9 cellular contexts compared by ENCODE assay signal in the genomic region with DNA sequence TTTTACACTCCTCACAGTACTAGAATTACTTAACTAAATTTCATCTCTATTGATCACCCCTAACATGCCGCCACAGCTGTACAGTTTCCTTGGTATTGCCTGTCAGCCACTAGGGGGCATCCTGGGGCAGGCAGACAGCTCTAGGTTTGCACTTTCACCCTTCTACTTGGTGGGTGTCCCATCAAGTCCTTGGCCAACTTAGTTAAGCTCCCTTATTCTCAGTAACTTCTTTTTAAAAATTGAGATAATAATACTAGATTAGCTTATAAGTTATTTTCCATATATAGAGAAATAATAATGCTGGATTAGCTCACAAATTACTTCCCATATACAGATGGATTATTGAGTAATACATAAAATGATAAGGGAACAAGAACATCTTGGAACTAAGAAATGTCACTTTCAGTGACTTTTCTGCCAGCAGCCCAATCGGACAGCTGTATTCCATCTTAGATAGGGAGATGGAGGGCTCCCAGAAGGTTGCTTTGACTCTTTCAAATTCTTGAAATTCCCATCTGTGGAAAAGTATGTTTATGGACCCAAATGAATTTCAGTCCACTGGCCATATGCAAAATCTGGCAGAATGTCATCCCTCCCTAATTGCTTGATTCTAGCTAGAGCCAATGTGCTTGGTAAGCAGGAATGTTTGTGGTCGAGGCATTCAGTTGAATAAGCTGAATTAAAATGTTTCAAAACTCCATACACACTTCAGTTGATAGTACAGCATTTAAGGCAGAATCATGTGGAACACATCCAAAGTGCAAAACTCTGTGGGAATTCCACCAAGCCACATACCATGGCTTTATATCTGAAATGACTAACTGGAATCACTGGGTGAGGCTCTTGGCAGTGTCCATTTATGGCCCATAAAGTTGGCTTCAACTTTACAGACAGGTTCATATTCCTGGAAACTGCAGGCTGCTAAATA.
DNase-seq lines count a peak whose midpoint lies in the region; ATAC-seq, FAIRE-seq and TF ChIP-seq lines count a peak whose summit lies in the region.
"Had no signal": no experiment of that assay in that cellular context is flagged by ENCODE, and none has a peak within 500 bp of the region (broad histone marks: within the 10 kb centered on the region; RNA-seq: fewer than 3 reads in every experiment).

No MANE protein-coding gene starts in this region.

- no peak overlapping the region for H3K27ac Mint-ChIP-seq in T-helper 2 cell treated with Interferon-gamma antibody and Interleukin-4, amounts not matched to agents 5 μg/mL and 100 μg/mL, for 36 hours

- H3K4me3 ChIP-seq in lower lobe of right lung: no peak overlapping the region
- H3K4me3 ChIP-seq: BLaER1 had no signal

- H3K27ac ChIP-seq in lower lobe of right lung: no peak overlapping the region
- no peak overlapping the region for H3K27ac ChIP-seq in substantia nigra (ENCODE audit: low read depth, low read length, poor library complexity, severe bottlenecking)
- H3K27ac ChIP-seq: BLaER1 had no signal

- H3K36me3 Mint-ChIP-seq in T-helper 2 cell treated with Interferon-gamma antibody and Interleukin-4, amounts not matched to agents 5 μg/mL and 100 μg/mL, for 36 hours (ENCODE audit: low read depth): no peaks in the 10 kb centered on the region

- intact Hi-C loops in lower lobe of right lung (cut with DNase I): no loop called here

- H3K27me3 Mint-ChIP-seq in T-helper 2 cell treated with Interferon-gamma antibody and Interleukin-4, amounts not matched to agents 5 μg/mL and 100 μg/mL, for 36 hours (ENCODE audit: low read depth): no peaks in the 10 kb centered on the region

- no peaks in the 10 kb centered on the region for H3K9me3 Mint-ChIP-seq in T-helper 2 cell treated with Interferon-gamma antibody and Interleukin-4, amounts not matched to agents 5 μg/mL and 100 μg/mL, for 36 hours

- ATAC-seq in GM21526 (IDR thresholded peaks at IDR 0.05; ENCODE audit: low FRiP score, unreplicated experiment) (peak; percentile 92), lower lobe of right lung (peak; percentile 69 to 73)

- DNase-seq in NCI-H1092 treated with DMSO at 0.1 percent for 48 hours (lab: John Stamatoyannopoulos, UW): peak; percentile 3
- DNase-seq in NCI-H1092 (lab: John Stamatoyannopoulos, UW): no peak
- peak; percentile 97 for DNase-seq in HS-5 (ENCODE audit: low read depth)
- peak; percentile 5 for DNase-seq in T-helper 2 cell treated with Interferon-gamma antibody and Interleukin-4, amounts not matched to agents 5 μg/mL and 100 μg/mL, for 36 hours (ENCODE audit: low spot score)
- no peak for DNase-seq in lower lobe of right lung
- peak in 35 of 49 donors; percentile 0 to 58 (median 15) for DNase-seq in substantia nigra (lab: John Stamatoyannopoulos, UW)

- H3K27me3 ChIP-seq in lower lobe of right lung (ENCODE audit: low read depth): no peaks in the 10 kb centered on the region
- H3K27me3 ChIP-seq: BLaER1 had no signal

- H3K4me1 Mint-ChIP-seq in T-helper 2 cell treated with Interferon-gamma antibody and Interleukin-4, amounts not matched to agents 5 μg/mL and 100 μg/mL, for 36 hours (ENCODE audit: low read depth): no peaks in the 10 kb centered on the region

- no peak overlapping the region for H3K4me3 Mint-ChIP-seq in T-helper 2 cell treated with Interferon-gamma antibody and Interleukin-4, amounts not matched to agents 5 μg/mL and 100 μg/mL, for 36 hours

- H3K9me3 ChIP-seq in lower lobe of right lung: no peaks in the 10 kb centered on the region
- H3K9me3 ChIP-seq: BLaER1 had no signal

- H3K36me3 ChIP-seq in lower lobe of right lung: no peaks in the 10 kb centered on the region
- H3K36me3 ChIP-seq: BLaER1 had no signal

- FAIRE-seq in colon (lab: Jason Lieb, UNC): peak; percentile 51

- H3K4me1 ChIP-seq in lower lobe of right lung: peaks cover 8% of the 10 kb centered on the region
- H3K4me1 ChIP-seq: BLaER1 had no signal

- peak; percentile 75 for TF ChIP-seq CTCF in lower lobe of right lung (IDR thresholded peaks at IDR 0.05)

Comparison
In these comparisons a context has a peak if more than half of its experiments do, and no peak if none do; other contexts are left out.
1. DNase-seq: peak in NCI-H1092 treated with DMSO at 0.1 percent for 48 hours (single experiment), HS-5 (single experiment), T-helper 2 cell treated with Interferon-gamma antibody and Interleukin-4, amounts not matched to agents 5 μg/mL and 100 μg/mL, for 36 hours (single experiment) and substantia nigra (35 of 49); none in NCI-H1092 (single experiment) and lower lobe of right lung (single experiment).